Comparison of ENCODE assay signal across 1 cellular context in genomic region chr1:96538883-96539282, GRCh38.
TF ChIP-seq lines count a peak whose summit lies in the region.

No MANE protein-coding gene starts in this region.

TF ChIP-seq in GM23338, 12 proteins besides CTCF, POLR2A, EP300 and RAD21 (continued from another document):
- no peak for TF ChIP-seq ETS1 (IDR thresholded peaks at IDR 0.05)
- TF ChIP-seq STAT1 (IDR thresholded peaks at IDR 0.05; ENCODE audit: unreplicated experiment), result no peak
- TF ChIP-seq ZNF331 (CRISPR knock-in tag; IDR thresholded peaks at IDR 0.05; ENCODE audit: low read depth), result no peak
- TF ChIP-seq ZNF114 (CRISPR knock-in tag; IDR thresholded peaks at IDR 0.05), result no peak
- TF ChIP-seq EZH2 (IDR thresholded peaks at IDR 0.05; ENCODE audit: low read depth, unreplicated experiment), result no peak
- no peak for TF ChIP-seq POLR2AphosphoS5 (IDR thresholded peaks at IDR 0.05; ENCODE audit: low read depth)
- no peak for TF ChIP-seq NANOG (IDR thresholded peaks at IDR 0.05; ENCODE audit: borderline replicate concordance)
- TF ChIP-seq JUNB (IDR thresholded peaks at IDR 0.05; ENCODE audit: unreplicated experiment), result no peak
